In the genomic region with DNA sequence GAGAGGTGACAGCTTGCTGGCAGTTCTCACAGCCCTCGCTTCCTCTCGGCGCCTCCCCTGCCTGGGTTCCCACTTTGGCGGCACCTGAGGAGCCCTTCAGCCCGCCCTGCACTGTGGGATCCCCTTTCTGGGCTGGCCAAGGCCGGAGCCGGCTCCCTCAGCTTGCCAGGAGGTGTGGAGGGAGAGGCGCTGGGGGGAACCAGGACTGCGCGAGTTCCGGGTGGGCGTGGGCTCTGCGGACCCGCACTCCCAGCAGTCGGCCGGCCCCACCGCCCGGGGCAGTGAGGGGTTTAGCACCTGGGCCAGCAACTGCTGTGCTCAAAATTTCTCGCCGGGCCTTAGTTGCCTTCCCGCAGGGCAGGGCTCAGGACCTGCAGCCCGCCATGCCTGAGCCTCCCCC, we compare ENCODE assay signal across 10 cellular contexts. TPM values are rescaled to one million over a fixed set of nuclear protein-coding genes. Genes with fewer than 3 reads are reported as not detected.
"Had no signal": no experiment of that assay in that cellular context is flagged by ENCODE, and none has a peak within 500 bp of the region (broad histone marks: within the 10 kb centered on the region; RNA-seq: fewer than 3 reads in every experiment).

No MANE protein-coding gene starts in this region.

- H3K4me1 Mint-ChIP-seq: IgD-negative memory B cell had no signal

- H3K9me3 Mint-ChIP-seq: HFFc6, IgD-negative memory B cell had no signal

- H3K27ac Mint-ChIP-seq: HFFc6, IgD-negative memory B cell had no signal

- H2AFZ ChIP-seq: GM23248 had no signal

- H3K4me3 ChIP-seq: GM23248, HAP-1 had no signal

- H3K9ac ChIP-seq: GM23248 had no signal

- H3K4me3 Mint-ChIP-seq: HFFc6 had no signal

- FAIRE-seq: HepG2 had no signal

- H3K27ac ChIP-seq: GM23248, HL-60 had no signal

- H3K36me3 ChIP-seq: HAP-1 had no signal

- H3K36me3 Mint-ChIP-seq: IgD-negative memory B cell had no signal

- DNase-seq: GM23248, GOT3, H7, HFFc6, KG1 had no signal

- ATAC-seq: HCT116, HepG2 had no signal

- H3K9me3 ChIP-seq: HAP-1 had no signal

RNA-seq across cellular contexts. Expression of gene PTPN13, which starts 47.0 kb away (rescaled TPM):
- total RNA-seq: HepG2 had no signal
- polyA plus RNA-seq: HepG2, IgD-negative memory B cell had no signal
